In the genomic region with DNA sequence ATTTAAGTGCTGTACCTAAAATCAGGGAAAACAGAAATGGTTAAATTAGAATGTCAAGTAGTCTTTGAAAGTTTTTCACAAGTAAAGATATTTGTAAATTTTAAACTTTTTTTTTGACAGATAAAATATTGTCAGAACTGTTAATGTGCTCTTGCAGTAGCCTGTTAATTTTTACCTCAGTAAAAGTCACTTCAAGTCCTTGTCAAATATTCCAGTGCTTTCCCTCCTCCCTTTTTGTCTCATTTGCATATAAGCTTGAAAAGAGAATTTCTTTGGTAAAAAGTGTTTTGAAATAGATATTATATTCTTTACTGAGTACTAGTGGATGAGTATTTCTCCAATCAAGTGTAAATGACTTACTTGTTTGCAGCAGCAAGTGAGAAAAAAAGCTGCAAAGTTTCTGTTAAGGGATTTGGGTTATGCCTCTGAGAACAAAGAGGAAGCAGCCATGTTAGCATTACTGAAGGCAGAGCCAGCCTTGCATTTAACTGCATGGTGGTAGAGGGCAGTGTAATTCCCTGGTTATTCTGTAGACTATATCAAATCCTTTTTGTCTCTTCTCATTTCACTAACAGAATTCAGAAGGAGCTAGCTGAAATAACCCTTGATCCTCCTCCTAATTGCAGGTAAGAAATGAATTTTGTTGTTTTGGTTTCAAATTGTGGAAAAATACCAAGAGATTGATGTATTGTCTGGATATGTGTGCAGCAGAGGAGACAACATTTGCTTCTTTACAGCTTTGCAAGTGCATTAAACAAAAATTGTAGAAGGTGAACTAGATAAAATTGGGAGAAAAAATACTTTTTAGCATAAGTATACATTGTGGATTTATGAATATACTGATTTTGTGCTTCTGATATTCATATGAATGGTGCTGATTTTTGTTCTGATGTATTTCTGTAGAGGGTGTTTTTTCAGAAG, we compare ENCODE assay signal across 8 cellular contexts. TPM values are rescaled to one million over a fixed set of nuclear protein-coding genes. Genes with fewer than 3 reads are reported as not detected.
DNase-seq lines count a peak whose midpoint lies in the region; ATAC-seq, FAIRE-seq and TF ChIP-seq lines count a peak whose summit lies in the region.

No MANE protein-coding gene starts in this region.

- POLR2A ChIA-PET in K562 (lab: Yijun Ruan, JAX): interaction anchor here (0.8 to 1.0 kb wide), 3 partner anchors 11 to 28 kb away, joined by 3 to 5 read pairs (median 4); no protein-coding TSS in a partner anchor

- peak overlapping the region in 1 of 2 experiments; percentile 67; a peak in 2 of 4 replicates for H3K9ac ChIP-seq in K562 (ENCODE audit: insufficient read depth in 1 of 2, low read depth in 2 of 2, low read length in 2 of 2)

- H3K27me3 ChIP-seq in K562 (ENCODE audit: control insufficient read depth in 2 of 2, insufficient read depth in 2 of 2, low read length in 2 of 2): no peaks in the 10 kb centered on the region
- H3K27me3 ChIP-seq in spleen (replicated peaks in 1 of 7): no peaks in the 10 kb centered on the region

- peak overlapping the region; percentile 51 for H3K4me2 ChIP-seq in K562 (ENCODE audit: insufficient read depth, low read length)

- H3K27ac ChIP-seq in K562 (ENCODE audit: extremely low read depth, low read depth, low read length) (peak overlapping the region; percentile 51; the same call in 2 of the 3 replicates), spleen (no peak overlapping the region)

- intact Hi-C loops in K562 (cut with micrococcal nuclease): loop anchor here (2.0 to 10.0 kb wide), 4 partner anchors 75 to 911 kb away; a partner anchor contains a TSS
- intact Hi-C loops in left colon (cut with DNase I, micrococcal nuclease): no loop called here
- intact Hi-C loops in spleen (cut with DNase I; ENCODE audit: low total_unique reads): no loop called here

- H3K36me3 ChIP-seq in K562 (ENCODE audit: control insufficient read depth, insufficient read depth, low read length) (peaks cover 34% of the 10 kb centered on the region), spleen (peaks cover 0 to 9% (median 0%) of the 10 kb centered on the region in 6 donors)

- H4K20me1 ChIP-seq in K562 (replicated peaks; ENCODE audit: control insufficient read depth, insufficient read depth, low read length): no peaks in the 10 kb centered on the region

- peaks cover 74% of the 10 kb centered on the region for H3K79me2 ChIP-seq in K562 (ENCODE audit: control insufficient read depth, insufficient read depth, low read length)

- TF ChIP-seq EP300 in K562 (IDR thresholded peaks at IDR 0.05; ENCODE audit: low read length): 0 out of 2 replicates have a peak, but pooled peaks have one; percentile 4

- H3K9me1 ChIP-seq in K562 (ENCODE audit: control insufficient read depth, insufficient read depth, low read length): no peaks in the 10 kb centered on the region

- FAIRE-seq in K562 (lab: Jason Lieb, UNC): peak; percentile 77

- peak; percentile 32 to 63 (median 43); a peak in 5 of 6 replicates for TF ChIP-seq CTCF in K562 (IDR thresholded peaks at IDR 0.05 in 2 of 3, conservative IDR thresholded peaks at IDR 0.05 in 1 of 3; ENCODE audit: insufficient read depth in 2 of 3, low read depth in 1 of 3, low read length in 3 of 3)
- peak in 2 of 11 experiments; percentile 24 to 25 for TF ChIP-seq CTCF in spleen (IDR thresholded peaks at IDR 0.05 in 8 of 11, conservative IDR thresholded peaks at IDR 0.05 in 3 of 11)

- peak; percentile 49 for ATAC-seq in GM21515 (IDR thresholded peaks at IDR 0.05; ENCODE audit: unreplicated experiment)
- ATAC-seq in K562: peak; percentile 70
- ATAC-seq in left colon: peak; percentile 54

- TF ChIP-seq RAD21 in K562 (CRISPR knock-in tag; conservative IDR thresholded peaks at IDR 0.05 in 1 of 2, IDR thresholded peaks at IDR 0.05 in 1 of 2): peak; percentile 23 to 38; a peak in 3 of 4 replicates

- TF ChIP-seq POLR2A in K562 (conservative IDR thresholded peaks at IDR 0.05): no peak
- TF ChIP-seq POLR2A in spleen (IDR thresholded peaks at IDR 0.05): no peak

- in situ Hi-C loops in K562 (cut with MboI): no loop called here

- H3K4me1 ChIP-seq in K562 (replicated peaks in 1 of 2; ENCODE audit: control insufficient read depth in 2 of 2, insufficient read depth in 2 of 2, low read length in 2 of 2) (peaks cover 8 to 25% of the 10 kb centered on the region in 2 experiments; a peak in 4 of 5 replicates), spleen (peaks cover 11 to 75% (median 52%) of the 10 kb centered on the region in 6 donors)

- CTCF ChIA-PET in K562 (lab: Yijun Ruan, JAX; ENCODE audit: low intra/inter-chr PET ratio): no interaction called here

- no TSS peak for BruUV-seq in K562 (replicated peaks; lab: Mats Ljungman, UMichigan)

- H3K4me3 ChIP-seq in K562 (peak overlapping the region; percentile 5; the same call in 1 of the 2 replicates), spleen (peak overlapping the region in 1 of 8 donors; percentile 16)

- H3K9me3 ChIP-seq in K562 (replicated peaks; ENCODE audit: control insufficient read depth, insufficient read depth, low read depth, low read length) (no peaks in the 10 kb centered on the region), spleen (no peaks in the 10 kb centered on the region)

- DNase-seq in activated gamma-delta T cell treated with Interleukin-2 at 50 U/mL for 16 hours (peak; percentile 23), activated gamma-delta T cell (lab: John Stamatoyannopoulos, UW) (no peak), HT-29 (ENCODE audit: low spot score) (peak; percentile 67), NOMO-1 treated with dmso at 0.1 percent for 144 hours (lab: John Stamatoyannopoulos, UW; ENCODE audit: unreplicated experiment) (peak; percentile 23), K562 (ENCODE audit: extremely low read depth in 1 of 4, low spot score in 3 of 4) (peak; percentile 25 to 64 (median 43)), left colon (peak in 1 of 2 donors; percentile 10), spleen (no peak)

- H2AFZ ChIP-seq in K562 (ENCODE audit: low read depth, low read length): peak overlapping the region; percentile 81

TF ChIP-seq in K562, 482 proteins besides CTCF, POLR2A, EP300 and RAD21 (continues in another document):
- TF ChIP-seq, protein P1, sequence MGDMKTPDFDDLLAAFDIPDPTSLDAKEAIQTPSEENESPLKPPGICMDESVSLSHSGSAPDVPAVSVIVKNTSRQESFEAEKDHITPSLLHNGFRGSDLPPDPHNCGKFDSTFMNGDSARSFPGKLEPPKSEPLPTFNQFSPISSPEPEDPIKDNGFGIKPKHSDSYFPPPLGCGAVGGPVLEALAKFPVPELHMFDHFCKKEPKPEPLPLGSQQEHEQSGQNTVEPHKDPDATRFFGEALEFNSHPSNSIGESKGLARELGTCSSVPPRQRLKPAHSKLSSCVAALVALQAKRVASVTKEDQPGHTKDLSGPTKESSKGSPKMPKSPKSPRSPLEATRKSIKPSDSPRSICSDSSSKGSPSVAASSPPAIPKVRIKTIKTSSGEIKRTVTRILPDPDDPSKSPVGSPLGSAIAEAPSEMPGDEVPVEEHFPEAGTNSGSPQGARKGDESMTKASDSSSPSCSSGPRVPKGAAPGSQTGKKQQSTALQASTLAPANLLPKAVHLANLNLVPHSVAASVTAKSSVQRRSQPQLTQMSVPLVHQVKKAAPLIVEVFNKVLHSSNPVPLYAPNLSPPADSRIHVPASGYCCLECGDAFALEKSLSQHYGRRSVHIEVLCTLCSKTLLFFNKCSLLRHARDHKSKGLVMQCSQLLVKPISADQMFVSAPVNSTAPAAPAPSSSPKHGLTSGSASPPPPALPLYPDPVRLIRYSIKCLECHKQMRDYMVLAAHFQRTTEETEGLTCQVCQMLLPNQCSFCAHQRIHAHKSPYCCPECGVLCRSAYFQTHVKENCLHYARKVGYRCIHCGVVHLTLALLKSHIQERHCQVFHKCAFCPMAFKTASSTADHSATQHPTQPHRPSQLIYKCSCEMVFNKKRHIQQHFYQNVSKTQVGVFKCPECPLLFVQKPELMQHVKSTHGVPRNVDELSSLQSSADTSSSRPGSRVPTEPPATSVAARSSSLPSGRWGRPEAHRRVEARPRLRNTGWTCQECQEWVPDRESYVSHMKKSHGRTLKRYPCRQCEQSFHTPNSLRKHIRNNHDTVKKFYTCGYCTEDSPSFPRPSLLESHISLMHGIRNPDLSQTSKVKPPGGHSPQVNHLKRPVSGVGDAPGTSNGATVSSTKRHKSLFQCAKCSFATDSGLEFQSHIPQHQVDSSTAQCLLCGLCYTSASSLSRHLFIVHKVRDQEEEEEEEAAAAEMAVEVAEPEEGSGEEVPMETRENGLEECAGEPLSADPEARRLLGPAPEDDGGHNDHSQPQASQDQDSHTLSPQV (IDR thresholded peaks at IDR 0.05): 0 out of 2 replicates have a peak, but pooled peaks have one; percentile 26
- TF ChIP-seq, protein P2, sequence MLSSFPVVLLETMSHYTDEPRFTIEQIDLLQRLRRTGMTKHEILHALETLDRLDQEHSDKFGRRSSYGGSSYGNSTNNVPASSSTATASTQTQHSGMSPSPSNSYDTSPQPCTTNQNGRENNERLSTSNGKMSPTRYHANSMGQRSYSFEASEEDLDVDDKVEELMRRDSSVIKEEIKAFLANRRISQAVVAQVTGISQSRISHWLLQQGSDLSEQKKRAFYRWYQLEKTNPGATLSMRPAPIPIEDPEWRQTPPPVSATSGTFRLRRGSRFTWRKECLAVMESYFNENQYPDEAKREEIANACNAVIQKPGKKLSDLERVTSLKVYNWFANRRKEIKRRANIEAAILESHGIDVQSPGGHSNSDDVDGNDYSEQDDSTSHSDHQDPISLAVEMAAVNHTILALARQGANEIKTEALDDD (IDR thresholded peaks at IDR 0.05): peak; percentile 53; the same call in 1 of the 2 replicates

RNA-seq across cellular contexts. Expression of a gene that starts 3.3 kb away (rescaled TPM):
- 34.9 and 40.2 TPM in 2 replicates for total RNA-seq in HT-29 (2014; rRNA removed; shearing (Covaris generic))
- total RNA-seq in K562 (2011; cell fraction: chromatin; rRNA removed; ENCODE audit: low replicate concordance): 18.2 and 24.0 TPM in 2 replicates
- total RNA-seq in K562 (2011; cell fraction: nucleolus; rRNA removed): 10.8 and 15.1 TPM in 2 replicates
- total RNA-seq in K562 (2011; cell fraction: nucleoplasm; rRNA removed): 16.6 and 32.3 TPM in 2 replicates
- total RNA-seq in K562 (2014; rRNA removed) (58.2 and 81.2 TPM in 2 replicates), K562 (2014; rRNA removed; fragmentation: Illumina TruSeq; extraction: Trizol) (70.4 and 81.0 TPM in 2 replicates), K562 (2015; rRNA removed; fragmentation: Illumina TruSeq; extraction: Trizol) (67.4 and 69.6 TPM in 2 replicates), K562 (2021) (74.3 and 78.0 TPM in 2 replicates), left colon (10 to 100 TPM; 54.6 to 62.5 TPM), spleen (10 to 100 TPM; 29.9 to 66.5 (median 49.9) TPM)
- polyA plus RNA-seq in K562 (2011; rRNA removed) (101 and 129 TPM in 2 replicates), K562 (2014; fragmentation: Illumina TruSeq; extraction: Trizol) (141 and 173 TPM in 2 replicates), K562 (2014; fragmentation: Nextera tagmentation; extraction: Ambion mirVana) (10 to 100 TPM; 84.8 to 97.1 TPM), K562 (2014; rRNA removed) (61.4 and 82.4 TPM in 2 replicates), spleen (10 to 100 TPM; 36.5 to 49.5 (median 46.7) TPM)
- polyA plus RNA-seq in K562 (2011; cell fraction: cytosol; rRNA removed): 87.9 and 120 TPM in 2 replicates
- 55.8 and 84.4 TPM in 2 replicates for polyA plus RNA-seq in K562 (2011; cell fraction: nucleus; rRNA removed)
- 74.1 and 79.5 TPM in 2 replicates for polyA plus RNA-seq in K562 (2012)
- polyA minus RNA-seq in K562 (2011; rRNA and poly(A)+ RNA removed): 40.5 and 50.1 TPM in 2 replicates
- polyA minus RNA-seq in K562 (2011; cell fraction: cytosol; rRNA and poly(A)+ RNA removed): 28.4 and 29.7 TPM in 2 replicates
- 27.9 and 66.4 TPM in 2 replicates for polyA minus RNA-seq in K562 (2011; cell fraction: nucleus; rRNA and poly(A)+ RNA removed)

Comparison
In these comparisons a context has a peak if more than half of its experiments do, and no peak if none do; other contexts are left out.
1. DNase-seq: peak in activated gamma-delta T cell treated with Interleukin-2 at 50 U/mL for 16 hours (single experiment), HT-29 (single experiment), NOMO-1 treated with dmso at 0.1 percent for 144 hours (single experiment) and K562 (4 of 4); none in activated gamma-delta T cell (single experiment) and spleen (single experiment).
2. Peak in every context shown above with its lines, with median percentiles within 50 percentile points of each other: ATAC-seq.